ENCODE assay signal across 1 cellular context in genomic region chr1:93081716-93082115, GRCh38.
TF ChIP-seq lines count a peak whose summit lies in the region.

No MANE protein-coding gene starts in this region.

TF ChIP-seq in H1, 55 proteins besides CTCF, POLR2A, EP300 and RAD21:
- TF ChIP-seq RXRA (IDR thresholded peaks at IDR 0.05; ENCODE audit: insufficient read depth, low read depth, low read length) = no peak
- no peak for TF ChIP-seq RBBP5 (IDR thresholded peaks at IDR 0.05; ENCODE audit: borderline replicate concordance, low read depth, low read length)
- no peak for TF ChIP-seq USF2 (IDR thresholded peaks at IDR 0.05; ENCODE audit: low read length)
- TF ChIP-seq SP1 (IDR thresholded peaks at IDR 0.05; ENCODE audit: low read depth, low read length) = no peak
- no peak for TF ChIP-seq BACH1 (IDR thresholded peaks at IDR 0.05; ENCODE audit: low read length)
- no peak for TF ChIP-seq TAF1 (IDR thresholded peaks at IDR 0.05; ENCODE audit: low read depth, low read length)
- no peak for TF ChIP-seq CTBP2 (IDR thresholded peaks at IDR 0.05; ENCODE audit: borderline replicate concordance, insufficient read depth, insufficient read length, low read length)
- no peak for TF ChIP-seq CHD7 (IDR thresholded peaks at IDR 0.05; ENCODE audit: insufficient replicate concordance, low read length)
- TF ChIP-seq TCF12 (IDR thresholded peaks at IDR 0.05; ENCODE audit: low read depth, low read length) = no peak
- no peak for TF ChIP-seq MAX (IDR thresholded peaks at IDR 0.05)
- TF ChIP-seq NRF1 (IDR thresholded peaks at IDR 0.05; ENCODE audit: low read depth, low read length) = no peak
- no peak for TF ChIP-seq SIX5 (IDR thresholded peaks at IDR 0.05; ENCODE audit: low read depth, low read length)
- no peak for TF ChIP-seq SIN3A (conservative IDR thresholded peaks at IDR 0.05 in 1 of 2, IDR thresholded peaks at IDR 0.05 in 1 of 2; ENCODE audit: low read depth in 1 of 2, low read length in 2 of 2)
- TF ChIP-seq GABPA (IDR thresholded peaks at IDR 0.05; ENCODE audit: borderline replicate concordance, insufficient read depth, low read length) = no peak
